ENCODE assay signal across 11 cellular contexts in the genomic region with DNA sequence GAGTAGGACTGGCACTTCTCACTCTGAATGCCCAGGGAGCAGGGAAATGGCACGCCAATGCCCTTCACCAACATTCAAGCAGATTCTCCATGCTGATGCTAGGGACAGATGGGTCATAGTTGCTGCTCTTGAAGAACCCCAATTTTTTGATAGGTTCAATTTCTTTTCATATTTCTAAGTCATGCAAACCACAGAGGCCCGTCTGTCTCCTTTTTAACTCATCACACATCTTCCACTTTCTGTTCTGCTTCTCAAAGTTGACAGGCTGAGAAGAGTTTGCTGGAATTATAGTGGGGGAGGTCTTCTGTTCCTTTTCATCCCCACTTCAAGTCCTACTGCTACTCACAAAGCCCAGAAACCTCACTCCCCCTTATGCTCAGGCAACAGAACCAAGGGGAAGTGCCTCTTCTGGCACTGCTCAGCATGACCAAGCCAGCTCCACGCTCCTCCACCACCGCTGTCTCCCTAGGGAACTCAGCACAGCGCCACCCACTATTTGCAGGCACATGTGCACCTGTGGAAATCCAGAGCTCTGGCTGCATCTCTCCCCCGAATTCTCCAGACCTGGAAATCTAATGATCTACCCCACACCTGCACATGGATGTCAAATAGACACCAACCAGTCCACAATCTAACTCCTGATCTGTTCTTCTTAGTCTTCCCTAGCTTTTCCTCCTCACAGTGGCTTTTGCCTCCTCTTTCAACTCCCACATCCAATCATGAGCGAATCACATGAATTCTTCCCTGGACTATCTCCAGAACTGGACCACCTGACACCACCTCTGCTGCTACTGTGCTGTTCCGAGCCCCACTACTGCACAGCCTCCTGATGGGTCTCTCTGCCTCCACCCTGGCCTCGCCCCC. TPM values are rescaled to one million over a fixed set of nuclear protein-coding genes. Genes with fewer than 3 reads are reported as not detected.
DNase-seq lines count a peak whose midpoint lies in the region; ATAC-seq, FAIRE-seq and TF ChIP-seq lines count a peak whose summit lies in the region.
"Had no signal": no experiment of that assay in that cellular context is flagged by ENCODE, and none has a peak within 500 bp of the region (broad histone marks: within the 10 kb centered on the region; RNA-seq: fewer than 3 reads in every experiment).

No MANE protein-coding gene starts in this region.

- H4K20me1 ChIP-seq in GM23338 (replicated peaks; ENCODE audit: insufficient read depth): peaks cover 25% of the 10 kb centered on the region

- no peak for TF ChIP-seq POLR2A in GM12891 (IDR thresholded peaks at IDR 0.05; ENCODE audit: low read depth, low read length)

- H3K4me1 Mint-ChIP-seq in effector memory CD8-positive, alpha-beta T cell (ENCODE audit: low read depth in 2 of 2): peaks cover 39 to 45% of the 10 kb centered on the region in 2 donors
- no peaks in the 10 kb centered on the region for H3K4me1 Mint-ChIP-seq in GM23338

- FAIRE-seq in GM12891 (lab: Jason Lieb, UNC): peak; percentile 26

- no peaks in the 10 kb centered on the region for H3K27me3 Mint-ChIP-seq in effector memory CD8-positive, alpha-beta T cell
- H3K27me3 Mint-ChIP-seq in GM23338 (ENCODE audit: insufficient read depth, low read depth, poor library complexity): peaks cover 2% of the 10 kb centered on the region

- peaks cover 4% of the 10 kb centered on the region; the same call in 1 of the 2 replicates for H3K4me1 ChIP-seq in GM23338 (ENCODE audit: insufficient read depth)

- H3K27me3 ChIP-seq in GM23338 (ENCODE audit: insufficient read depth): no peaks in the 10 kb centered on the region

- no peaks in the 10 kb centered on the region for H3K9me3 Mint-ChIP-seq in effector memory CD8-positive, alpha-beta T cell
- H3K9me3 Mint-ChIP-seq in GM23338: no peaks in the 10 kb centered on the region

- no peak overlapping the region for H3K27ac ChIP-seq in GM23338 (ENCODE audit: low read depth)
- H3K27ac ChIP-seq: thoracic aorta had no signal

- H3K4me3 ChIP-seq in GM23338: no peak overlapping the region
- H3K4me3 ChIP-seq: thoracic aorta had no signal

- no peak for TF ChIP-seq CTCF in GM23338 (conservative IDR thresholded peaks at IDR 0.05; ENCODE audit: low read depth in 2 of 2)

- H3K4me2 ChIP-seq in GM23338: no peak overlapping the region

- H3K9me2 ChIP-seq in GM23338 (ENCODE audit: insufficient read depth): no peaks in the 10 kb centered on the region

- H3K36me3 Mint-ChIP-seq in effector memory CD8-positive, alpha-beta T cell (ENCODE audit: insufficient read depth): peaks cover 70% of the 10 kb centered on the region
- H3K36me3 Mint-ChIP-seq in GM23338 (ENCODE audit: low read depth): peaks cover 88% of the 10 kb centered on the region

- DNase-seq in GM12891 (ENCODE audit: insufficient read length, low spot score) (no peak), AG08396 (ENCODE audit: low spot score) (no peak), DMS 273 treated with DMSO at 0.1 percent for 48 hours (lab: John Stamatoyannopoulos, UW) (no peak), GM23338 (ENCODE audit: low spot score) (no peak), NCI-H2171 (lab: John Stamatoyannopoulos, UW) (no peak)
- DNase-seq in effector memory CD8-positive, alpha-beta T cell: no peak
- DNase-seq: NCI-H1105 had no signal

- no peak overlapping the region for H2AFZ ChIP-seq in GM23338

- peak overlapping the region; percentile 57 for H3K27ac Mint-ChIP-seq in effector memory CD8-positive, alpha-beta T cell
- H3K27ac Mint-ChIP-seq in GM23338: no peak overlapping the region

- H3F3A ChIP-seq in GM23338 (replicated peaks; ENCODE audit: low read depth): no peaks in the 10 kb centered on the region

- no peak overlapping the region for H3K4me3 Mint-ChIP-seq in effector memory CD8-positive, alpha-beta T cell
- no peak overlapping the region for H3K4me3 Mint-ChIP-seq in GM23338

- H3K36me3 ChIP-seq in GM23338 (ENCODE audit: insufficient read depth): peaks cover 52% of the 10 kb centered on the region

- ATAC-seq in GM19438 (IDR thresholded peaks at IDR 0.05; ENCODE audit: low read depth, unreplicated experiment) (peak; percentile 79), HG03354 (IDR thresholded peaks at IDR 0.05; ENCODE audit: poor library complexity, severe bottlenecking, unreplicated experiment) (peak; percentile 67), GM23338 (no peak)
- ATAC-seq in effector memory CD8-positive, alpha-beta T cell (replicated peaks): no peak
- ATAC-seq: Right ventricle myocardium inferior had no signal

- H3K79me2 ChIP-seq in GM23338 (replicated peaks; ENCODE audit: insufficient read depth): peaks cover 43% of the 10 kb centered on the region

TF ChIP-seq in GM12891, 5 proteins besides CTCF, POLR2A, EP300 and RAD21:
- TF ChIP-seq SPI1 (IDR thresholded peaks at IDR 0.05; ENCODE audit: low read depth, low read length): peak; percentile 56
- no peak for TF ChIP-seq POU2F2 (IDR thresholded peaks at IDR 0.05; ENCODE audit: low read depth, low read length)

TF ChIP-seq in GM23338, 12 proteins besides CTCF, POLR2A, EP300 and RAD21 (continues in another document):
- TF ChIP-seq JUNB (IDR thresholded peaks at IDR 0.05; ENCODE audit: unreplicated experiment) (no peak), NANOG (IDR thresholded peaks at IDR 0.05; ENCODE audit: borderline replicate concordance) (no peak)
- TF ChIP-seq, protein P1, sequence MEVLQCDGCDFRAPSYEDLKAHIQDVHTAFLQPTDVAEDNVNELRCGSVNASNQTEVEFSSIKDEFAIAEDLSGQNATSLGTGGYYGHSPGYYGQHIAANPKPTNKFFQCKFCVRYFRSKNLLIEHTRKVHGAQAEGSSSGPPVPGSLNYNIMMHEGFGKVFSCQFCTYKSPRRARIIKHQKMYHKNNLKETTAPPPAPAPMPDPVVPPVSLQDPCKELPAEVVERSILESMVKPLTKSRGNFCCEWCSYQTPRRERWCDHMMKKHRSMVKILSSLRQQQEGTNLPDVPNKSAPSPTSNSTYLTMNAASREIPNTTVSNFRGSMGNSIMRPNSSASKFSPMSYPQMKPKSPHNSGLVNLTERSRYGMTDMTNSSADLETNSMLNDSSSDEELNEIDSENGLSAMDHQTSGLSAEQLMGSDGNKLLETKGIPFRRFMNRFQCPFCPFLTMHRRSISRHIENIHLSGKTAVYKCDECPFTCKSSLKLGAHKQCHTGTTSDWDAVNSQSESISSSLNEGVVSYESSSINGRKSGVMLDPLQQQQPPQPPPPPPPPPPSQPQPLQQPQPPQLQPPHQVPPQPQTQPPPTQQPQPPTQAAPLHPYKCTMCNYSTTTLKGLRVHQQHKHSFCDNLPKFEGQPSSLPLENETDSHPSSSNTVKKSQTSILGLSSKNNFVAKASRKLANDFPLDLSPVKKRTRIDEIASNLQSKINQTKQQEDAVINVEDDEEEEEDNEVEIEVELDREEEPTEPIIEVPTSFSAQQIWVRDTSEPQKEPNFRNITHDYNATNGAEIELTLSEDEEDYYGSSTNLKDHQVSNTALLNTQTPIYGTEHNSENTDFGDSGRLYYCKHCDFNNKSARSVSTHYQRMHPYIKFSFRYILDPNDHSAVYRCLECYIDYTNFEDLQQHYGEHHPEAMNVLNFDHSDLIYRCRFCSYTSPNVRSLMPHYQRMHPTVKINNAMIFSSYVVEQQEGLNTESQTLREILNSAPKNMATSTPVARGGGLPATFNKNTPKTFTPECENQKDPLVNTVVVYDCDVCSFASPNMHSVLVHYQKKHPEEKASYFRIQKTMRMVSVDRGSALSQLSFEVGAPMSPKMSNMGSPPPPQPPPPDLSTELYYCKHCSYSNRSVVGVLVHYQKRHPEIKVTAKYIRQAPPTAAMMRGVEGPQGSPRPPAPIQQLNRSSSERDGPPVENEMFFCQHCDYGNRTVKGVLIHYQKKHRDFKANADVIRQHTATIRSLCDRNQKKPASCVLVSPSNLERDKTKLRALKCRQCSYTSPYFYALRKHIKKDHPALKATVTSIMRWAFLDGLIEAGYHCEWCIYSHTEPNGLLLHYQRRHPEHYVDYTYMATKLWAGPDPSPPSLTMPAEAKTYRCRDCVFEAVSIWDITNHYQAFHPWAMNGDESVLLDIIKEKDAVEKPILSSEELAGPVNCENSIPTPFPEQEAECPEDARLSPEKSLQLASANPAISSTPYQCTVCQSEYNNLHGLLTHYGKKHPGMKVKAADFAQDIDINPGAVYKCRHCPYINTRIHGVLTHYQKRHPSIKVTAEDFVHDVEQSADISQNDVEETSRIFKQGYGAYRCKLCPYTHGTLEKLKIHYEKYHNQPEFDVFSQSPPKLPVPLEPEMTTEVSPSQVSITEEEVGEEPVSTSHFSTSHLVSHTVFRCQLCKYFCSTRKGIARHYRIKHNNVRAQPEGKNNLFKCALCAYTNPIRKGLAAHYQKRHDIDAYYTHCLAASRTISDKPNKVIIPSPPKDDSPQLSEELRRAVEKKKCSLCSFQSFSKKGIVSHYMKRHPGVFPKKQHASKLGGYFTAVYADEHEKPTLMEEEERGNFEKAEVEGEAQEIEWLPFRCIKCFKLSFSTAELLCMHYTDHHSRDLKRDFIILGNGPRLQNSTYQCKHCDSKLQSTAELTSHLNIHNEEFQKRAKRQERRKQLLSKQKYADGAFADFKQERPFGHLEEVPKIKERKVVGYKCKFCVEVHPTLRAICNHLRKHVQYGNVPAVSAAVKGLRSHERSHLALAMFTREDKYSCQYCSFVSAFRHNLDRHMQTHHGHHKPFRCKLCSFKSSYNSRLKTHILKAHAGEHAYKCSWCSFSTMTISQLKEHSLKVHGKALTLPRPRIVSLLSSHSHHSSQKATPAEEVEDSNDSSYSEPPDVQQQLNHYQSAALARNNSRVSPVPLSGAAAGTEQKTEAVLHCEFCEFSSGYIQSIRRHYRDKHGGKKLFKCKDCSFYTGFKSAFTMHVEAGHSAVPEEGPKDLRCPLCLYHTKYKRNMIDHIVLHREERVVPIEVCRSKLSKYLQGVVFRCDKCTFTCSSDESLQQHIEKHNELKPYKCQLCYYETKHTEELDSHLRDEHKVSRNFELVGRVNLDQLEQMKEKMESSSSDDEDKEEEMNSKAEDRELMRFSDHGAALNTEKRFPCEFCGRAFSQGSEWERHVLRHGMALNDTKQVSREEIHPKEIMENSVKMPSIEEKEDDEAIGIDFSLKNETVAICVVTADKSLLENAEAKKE (CRISPR knock-in tag; IDR thresholded peaks at IDR 0.05): no peak

RNA-seq across cellular contexts. Expression of a gene that starts 10.7 kb away (rescaled TPM):
- 5.2 TPM for polyA plus RNA-seq in GM12891 (2012; ENCODE audit: low read depth, missing spikeins)
- total RNA-seq in GM23338 (2014; rRNA removed; shearing (Covaris generic)): 22.0 and 26.6 TPM in 2 replicates
- 7.2 and 7.9 TPM in 2 replicates for polyA plus RNA-seq in GM23338 (2016; fragmentation: Nextera tagmentation; extraction: Ambion mirVana)

RNA-seq across cellular contexts. Expression of a gene that starts 16.8 kb away (rescaled TPM):
- polyA plus RNA-seq in GM12891 (2012; ENCODE audit: low read depth, missing spikeins): 39.9 TPM
- 77.8 TPM in 2 replicates for total RNA-seq in GM23338 (2014; rRNA removed; shearing (Covaris generic))
- polyA plus RNA-seq in GM23338 (2016; fragmentation: Nextera tagmentation; extraction: Ambion mirVana): 23.7 and 27.8 TPM in 2 replicates

RNA-seq across cellular contexts. Expression of a gene that starts 31.8 kb away (rescaled TPM):
- 7.4 TPM for polyA plus RNA-seq in GM12891 (2012; ENCODE audit: low read depth, missing spikeins)
- 10.9 and 12.6 TPM in 2 replicates for total RNA-seq in GM23338 (2014; rRNA removed; shearing (Covaris generic))
- polyA plus RNA-seq in GM23338 (2016; fragmentation: Nextera tagmentation; extraction: Ambion mirVana): 4.9 and 5.6 TPM in 2 replicates

RNA-seq across cellular contexts. Expression of a gene that starts 31.9 kb away (rescaled TPM):
- 0.21 TPM for polyA plus RNA-seq in GM12891 (2012; ENCODE audit: low read depth, missing spikeins)
- total RNA-seq in GM23338 (2014; rRNA removed; shearing (Covaris generic)): 1.5 and 1.7 TPM in 2 replicates
- 0.54 and 1.7 TPM in 2 replicates for polyA plus RNA-seq in GM23338 (2016; fragmentation: Nextera tagmentation; extraction: Ambion mirVana)

Comparison
In these comparisons a context has a peak if more than half of its experiments do, and no peak if none do; other contexts are left out.
1. ATAC-seq: peak in GM19438 (single experiment) and HG03354 (single experiment); none in effector memory CD8-positive, alpha-beta T cell (single experiment) and GM23338 (single experiment).